ENCODE assay signal across 13 cellular contexts in genomic region chr12:3150820-3151590, GRCh38.
A peak's percentile ranks its signal among the peaks of the same experiment; 100 is the strongest.
DNase-seq lines count a peak whose midpoint lies in the region; ATAC-seq and TF ChIP-seq lines count a peak whose summit lies in the region.
"Had no signal": no experiment of that assay in that cellular context is flagged by ENCODE, and none has a peak within 500 bp of the region (broad histone marks: within the 10 kb centered on the region; RNA-seq: fewer than 3 reads in every experiment).

No MANE protein-coding gene starts in this region.

- peak; percentile 78 for ATAC-seq in GM23338
- ATAC-seq in left cardiac atrium = peak; percentile 6 to 39
- peak; percentile 43 for ATAC-seq in sciatic nerve
- ATAC-seq: activated CD8-positive, alpha-beta T cell treated with anti-CD3 and anti-CD28 coated beads, Interleukin-2, amount 10 ng/mL, durations not matched to agents 7 days and 5 days; HCT116; naive thymus-derived CD8-positive, alpha-beta T cell had no signal

- TF ChIP-seq CTCF in GM23338 (conservative IDR thresholded peaks at IDR 0.05; ENCODE audit: low read depth in 2 of 2) = no peak
- no peak for TF ChIP-seq CTCF in stomach (IDR thresholded peaks at IDR 0.05)
- TF ChIP-seq CTCF in MM.1S (IDR thresholded peaks at IDR 0.05; ENCODE audit: low read length) = no peak

- DNase-seq in GM23338 (ENCODE audit: low spot score) (peak; percentile 63), adipocyte (ENCODE audit: low read depth) (peak; percentile 47), left cardiac atrium (no peak), sciatic nerve (ENCODE audit: low spot score) (no peak), stomach (no peak), NCI-H1105 treated with DMSO at 0.1 percent for 48 hours (lab: John Stamatoyannopoulos, UW) (no peak), MM.1S (no peak), T-helper 2 cell (no peak)
- DNase-seq: activated CD8-positive, alpha-beta T cell treated with anti-CD3 and anti-CD28 coated beads, Interleukin-2, amount 10 ng/mL, durations not matched to agents 7 days and 5 days; naive thymus-derived CD8-positive, alpha-beta T cell; stimulated activated CD4-positive, alpha-beta T cell treated with anti-CD3 and anti-CD28 coated beads, Interleukin-4, amount 100 ng/mL, for 24 hours; thyroid gland had no signal

- H3K9me3 ChIP-seq in adipocyte (ENCODE audit: control insufficient read depth, low read length) = no peaks in the 10 kb centered on the region
- no peaks in the 10 kb centered on the region for H3K9me3 ChIP-seq in stomach
- H3K9me3 ChIP-seq in MM.1S (replicated peaks; ENCODE audit: insufficient read depth, low read length) = no peaks in the 10 kb centered on the region
- H3K9me3 ChIP-seq: thyroid gland had no signal

- 45 to 66% (median 61%) methylated on average over 15 of the region's 15 CpGs for WGBS in stomach, 5 donors

- H4K20me1 ChIP-seq in GM23338 (replicated peaks; ENCODE audit: insufficient read depth) (peaks cover 4% of the 10 kb centered on the region; the same call in 1 of the 2 replicates), MM.1S (ENCODE audit: insufficient read depth, low read length) (no peaks in the 10 kb centered on the region)

- TF ChIP-seq EP300 in stomach (IDR thresholded peaks at IDR 0.05) = no peak

- H3K4me1 Mint-ChIP-seq in GM23338 = peaks cover 63% of the 10 kb centered on the region

- no peak overlapping the region for H2AFZ ChIP-seq in GM23338
- no peak overlapping the region for H2AFZ ChIP-seq in MM.1S (ENCODE audit: low read length)

- H3K4me3 Mint-ChIP-seq in GM23338 = peak overlapping the region; percentile 26; the same call in 1 of the 3 replicates
- H3K4me3 Mint-ChIP-seq: activated CD8-positive, alpha-beta T cell treated with anti-CD3 and anti-CD28 coated beads, Interleukin-2, amount 10 ng/mL, durations not matched to agents 7 days and 5 days; naive thymus-derived CD8-positive, alpha-beta T cell had no signal

- no peaks in the 10 kb centered on the region; the same call in 2 of the 3 replicates for H3K36me3 Mint-ChIP-seq in GM23338 (ENCODE audit: low read depth)
- H3K36me3 Mint-ChIP-seq: naive thymus-derived CD8-positive, alpha-beta T cell had no signal

- peak overlapping the region; percentile 94 for H3K27ac ChIP-seq in GM23338 (ENCODE audit: low read depth)
- no peak overlapping the region for H3K27ac ChIP-seq in stomach
- no peak overlapping the region for H3K27ac ChIP-seq in MM.1S (ENCODE audit: low read length)
- H3K27ac ChIP-seq: thyroid gland had no signal

- H3F3A ChIP-seq in GM23338 (replicated peaks; ENCODE audit: low read depth) (no peaks in the 10 kb centered on the region), MM.1S (ENCODE audit: insufficient read depth, low read length) (no peaks in the 10 kb centered on the region)

- H3K4me2 ChIP-seq in GM23338 (peak overlapping the region; percentile 61), MM.1S (ENCODE audit: low read depth, low read length) (no peak overlapping the region)

- H3K36me3 ChIP-seq in GM23338 (ENCODE audit: insufficient read depth) (no peaks in the 10 kb centered on the region), adipocyte (ENCODE audit: control insufficient read depth, insufficient read depth, low read length, severe bottlenecking) (no peaks in the 10 kb centered on the region), stomach (no peaks in the 10 kb centered on the region), MM.1S (replicated peaks; ENCODE audit: insufficient read depth, low read length) (no peaks in the 10 kb centered on the region)
- H3K36me3 ChIP-seq: thyroid gland had no signal

- peaks cover 46% of the 10 kb centered on the region for H3K4me1 ChIP-seq in GM23338 (ENCODE audit: insufficient read depth)
- H3K4me1 ChIP-seq in adipocyte (ENCODE audit: control insufficient read depth, insufficient read depth, low read length) = peaks cover 20% of the 10 kb centered on the region
- peaks cover 18 to 46% (median 25%) of the 10 kb centered on the region in 4 donors for H3K4me1 ChIP-seq in stomach
- no peaks in the 10 kb centered on the region for H3K4me1 ChIP-seq in MM.1S (ENCODE audit: low read length)

- H3K9me2 ChIP-seq in GM23338 (ENCODE audit: insufficient read depth) (no peaks in the 10 kb centered on the region), MM.1S (replicated peaks; ENCODE audit: insufficient read depth, low read length) (no peaks in the 10 kb centered on the region)

- intact Hi-C loops in left cardiac atrium (cut with DNase I) (loop anchor here in 1 of 2 donors (5.0 kb wide), 1 partner anchor 36 kb away; no protein-coding TSS in a partner anchor), sciatic nerve (cut with DNase I) (no loop called here), stomach (cut with DNase I; ENCODE audit: low total_unique reads) (no loop called here)

- peak overlapping the region; percentile 23; the same call in 1 of the 2 replicates for H3K4me3 ChIP-seq in GM23338
- H3K4me3 ChIP-seq in adipocyte (ENCODE audit: low read length) = peak overlapping the region; percentile 65
- no peak overlapping the region for H3K4me3 ChIP-seq in stomach
- H3K4me3 ChIP-seq in MM.1S (ENCODE audit: low read length) = no peak overlapping the region
- H3K4me3 ChIP-seq: thyroid gland had no signal

- H3K79me2 ChIP-seq in GM23338 (replicated peaks; ENCODE audit: insufficient read depth) (no peaks in the 10 kb centered on the region; the same call in 1 of the 2 replicates), MM.1S (ENCODE audit: low read length) (no peaks in the 10 kb centered on the region)

- H3K27me3 ChIP-seq in GM23338 (ENCODE audit: insufficient read depth) = no peaks in the 10 kb centered on the region
- H3K27me3 ChIP-seq in adipocyte (replicated peaks; ENCODE audit: control insufficient read depth, insufficient read depth, low read length) = peaks cover 17% of the 10 kb centered on the region
- no peaks in the 10 kb centered on the region for H3K27me3 ChIP-seq in stomach
- H3K27me3 ChIP-seq in MM.1S (replicated peaks; ENCODE audit: insufficient read depth, low read length) = peaks cover 93% of the 10 kb centered on the region
- H3K27me3 ChIP-seq: thyroid gland had no signal

- H3K9ac ChIP-seq in adipocyte (ENCODE audit: low read length) = peak overlapping the region; percentile 53
- no peak overlapping the region for H3K9ac ChIP-seq in MM.1S (ENCODE audit: low read length)

- peaks cover 14% of the 10 kb centered on the region for H3K27me3 Mint-ChIP-seq in GM23338 (ENCODE audit: insufficient read depth, low read depth, poor library complexity)

- H3K9me3 Mint-ChIP-seq in GM23338 = no peaks in the 10 kb centered on the region; the same call in 2 of the 3 replicates
- H3K9me3 Mint-ChIP-seq: naive thymus-derived CD8-positive, alpha-beta T cell had no signal

- H3K27ac Mint-ChIP-seq in GM23338 = peak overlapping the region; percentile 82
- H3K27ac Mint-ChIP-seq: activated CD8-positive, alpha-beta T cell treated with anti-CD3 and anti-CD28 coated beads, Interleukin-2, amount 10 ng/mL, durations not matched to agents 7 days and 5 days; naive thymus-derived CD8-positive, alpha-beta T cell had no signal

- no peak for TF ChIP-seq POLR2A in stomach (IDR thresholded peaks at IDR 0.05)

Comparison
In these comparisons a context has a peak if more than half of its experiments do, and no peak if none do; other contexts are left out.
1. ATAC-seq: peak in every context shown above with its lines; median percentile 78 in GM23338; 43 in sciatic nerve; 22 in left cardiac atrium.
2. DNase-seq: peak in GM23338 (single experiment) and adipocyte (single experiment); none in left cardiac atrium (single experiment), sciatic nerve (single experiment), stomach (single experiment), NCI-H1105 treated with DMSO at 0.1 percent for 48 hours (single experiment), MM.1S (single experiment) and T-helper 2 cell (0 of 5).
3. H3K4me3 ChIP-seq: peak in GM23338 (single experiment) and adipocyte (single experiment); none in stomach (0 of 4) and MM.1S (single experiment).